35 cellular contexts compared by ENCODE assay signal in the genomic region with DNA sequence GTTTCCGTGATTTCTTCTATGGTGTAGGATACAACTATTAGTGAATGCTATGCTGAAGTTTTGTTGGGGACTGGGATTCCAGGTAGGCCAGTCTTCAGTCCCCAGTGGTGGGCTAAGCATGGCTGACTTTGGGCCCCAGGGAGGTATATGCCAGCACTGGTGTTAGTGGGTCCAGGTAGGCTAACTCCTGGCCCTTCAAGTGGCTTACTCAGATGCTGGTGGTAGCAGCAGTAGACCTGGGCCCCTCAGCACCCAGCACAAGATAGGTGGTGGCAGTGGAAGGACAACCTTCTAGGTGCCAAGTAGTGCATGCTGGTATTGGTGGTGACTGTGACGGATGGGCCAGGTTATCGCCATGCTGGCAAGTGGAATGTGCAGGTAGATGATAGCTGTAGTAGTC.
"Had no signal": no experiment of that assay in that cellular context is flagged by ENCODE, and none has a peak within 500 bp of the region (broad histone marks: within the 10 kb centered on the region; RNA-seq: fewer than 3 reads in every experiment).

No MANE protein-coding gene starts in this region.

- DNase-seq: activated B cell treated with CpG ODN at 0.5 μM for 24 hours; activated CD4-positive, alpha-beta memory T cell treated with anti-CD3 and anti-CD28 coated beads for 36 hours; activated CD4-positive, alpha-beta T cell treated with anti-CD3 and anti-CD28 coated beads for 4 hours; activated CD4-positive, alpha-beta T cell treated with anti-CD3 and anti-CD28 coated beads, Interleukin-2, amount 10 ng/mL, durations not matched to agents 24 days and 14 days; activated CD4-positive, alpha-beta T cell treated with anti-CD3 and anti-CD28 coated beads, Interleukin-2, amount 50 U/mL, for 1 hour; activated CD4-positive, alpha-beta T cell treated with anti-CD3 and anti-CD28 coated beads, Interleukin-2, amount 50 U/mL, for 4 hours; activated CD4-positive, CD25-positive, alpha-beta regulatory T cell treated with anti-CD3 and anti-CD28 coated beads, Interleukin-2, amount 50 U/mL, for 72 hours; activated CD8-positive, alpha-beta memory T cell treated with anti-CD3 and anti-CD28 coated beads, Interleukin-2, amount 50 U/mL, for 4 hours; activated CD8-positive, alpha-beta T cell treated with anti-CD3 and anti-CD28 coated beads for 36 hours; activated effector memory CD4-positive, alpha-beta T cell treated with anti-CD3 and anti-CD28 coated beads, Interleukin-2, amount 50 U/mL, for 16 hours; activated gamma-delta T cell treated with Interleukin-2 at 50 U/mL for 16 hours; activated naive CD4-positive, alpha-beta T cell; activated naive CD4-positive, alpha-beta T cell treated with anti-CD3 and anti-CD28 coated beads for 36 hours; activated naive CD4-positive, alpha-beta T cell treated with anti-CD3 and anti-CD28 coated beads, Interleukin-2, amount 50 U/mL, for 16 hours; activated naive CD8-positive, alpha-beta T cell treated with anti-CD3 and anti-CD28 coated beads for 36 hours; activated T-cell treated with anti-CD3 and anti-CD28 coated beads for 4 hours; activated T-cell treated with anti-CD3 and anti-CD28 coated beads, Interleukin-2, amount 50 U/mL, for 1 hour; activated T-cell treated with anti-CD3 and anti-CD28 coated beads, Interleukin-2, amount 50 U/mL, for 4 hours; activated T-cell treated with anti-CD3 and anti-CD28 coated beads, Interleukin-2, amount 50 U/mL, for 72 hours; adrenal gland; amniotic stem cell; aorta; body of pancreas; brain microvascular endothelial cell; central memory CD4-positive, alpha-beta T cell; T-helper 1 cell; T-helper 2 cell; T-helper 9 cell had no signal

- H3K4me3 ChIP-seq: adrenal gland, body of pancreas, breast epithelium had no signal

- H3K9me3 Mint-ChIP-seq: activated T-cell treated with anti-CD3 and anti-CD28 coated beads, Interleukin-2, amount 50 U/mL, for 4 hours; activated T-helper 17 cell treated with anti-CD3 and anti-CD28 coated beads, Interleukin-2, amount 50 U/mL, for 72 hours had no signal

- H3K4me1 Mint-ChIP-seq: activated B cell treated with CpG ODN at 0.5 μM for 24 hours; activated CD4-positive, alpha-beta T cell treated with anti-CD3 and anti-CD28 coated beads, Interleukin-2, amount 10 ng/mL, durations not matched to agents 24 days and 14 days; activated naive CD8-positive, alpha-beta T cell treated with anti-CD3 and anti-CD28 coated beads for 36 hours; activated T-helper 17 cell treated with anti-CD3 and anti-CD28 coated beads, Interleukin-2, amount 50 U/mL, for 72 hours had no signal

- H3K4me3 Mint-ChIP-seq: activated B cell treated with CpG ODN at 0.5 μM for 24 hours; activated CD4-positive, alpha-beta memory T cell treated with anti-CD3 and anti-CD28 coated beads for 36 hours; activated CD4-positive, alpha-beta T cell treated with anti-CD3 and anti-CD28 coated beads, Interleukin-2, amount 10 ng/mL, durations not matched to agents 24 days and 14 days; activated CD8-positive, alpha-beta T cell treated with anti-CD3 and anti-CD28 coated beads for 36 hours; activated naive CD4-positive, alpha-beta T cell treated with anti-CD3 and anti-CD28 coated beads for 36 hours; activated naive CD8-positive, alpha-beta T cell treated with anti-CD3 and anti-CD28 coated beads for 36 hours; activated T-cell treated with anti-CD3 and anti-CD28 coated beads, Interleukin-2, amount 50 U/mL, for 4 hours; activated T-cell treated with anti-CD3 and anti-CD28 coated beads, Interleukin-2, amount 50 U/mL, for 72 hours; activated T-helper 1 cell treated with anti-CD3 and anti-CD28 coated beads, Interleukin-12 subunit alpha, Interleukin-12 subunit beta, Interleukin-2, Interleukin-4 antibody, amounts not matched to agents 30 ng/mL and 10 ng/mL and 1 ng/mL, durations not matched to agents 14 hours and 24 hours and 36 hours; activated T-helper 17 cell treated with anti-CD3 and anti-CD28 coated beads, Interleukin-2, amount 50 U/mL, for 72 hours; T-helper 1 cell treated with Interleukin-12 subunit alpha and Interleukin-12 subunit beta and Interleukin-4 antibody, amounts not matched to agents 30 μg/mL and 1 μg/mL, for 36 hours; T-helper 2 cell treated with Interferon-gamma antibody and Interleukin-4, amounts not matched to agents 5 μg/mL and 100 μg/mL, for 36 hours had no signal

- H3K27me3 Mint-ChIP-seq: activated B cell treated with CpG ODN at 0.5 μM for 24 hours; activated CD4-positive, alpha-beta memory T cell treated with anti-CD3 and anti-CD28 coated beads for 36 hours; activated CD4-positive, alpha-beta T cell treated with anti-CD3 and anti-CD28 coated beads, Interleukin-2, amount 10 ng/mL, durations not matched to agents 24 days and 14 days; activated CD8-positive, alpha-beta T cell treated with anti-CD3 and anti-CD28 coated beads for 36 hours; activated naive CD8-positive, alpha-beta T cell treated with anti-CD3 and anti-CD28 coated beads for 36 hours; activated T-helper 17 cell treated with anti-CD3 and anti-CD28 coated beads, Interleukin-2, amount 50 U/mL, for 72 hours had no signal

- H3K4me1 ChIP-seq: adrenal gland, body of pancreas, breast epithelium had no signal

- ATAC-seq: activated CD8-positive, alpha-beta T cell treated with anti-CD3 and anti-CD28 coated beads for 36 hours; activated naive CD4-positive, alpha-beta T cell treated with anti-CD3 and anti-CD28 coated beads, Interleukin-2, amount 50 U/mL, for 72 hours; activated T-cell treated with anti-CD3 and anti-CD28 coated beads, Interleukin-2, amount 50 U/mL, for 4 hours; activated T-cell treated with anti-CD3 and anti-CD28 coated beads, Interleukin-2, amount 50 U/mL, for 72 hours; activated T-helper 17 cell treated with anti-CD3 and anti-CD28 coated beads, Interleukin-2, amount 50 U/mL, for 72 hours; body of pancreas had no signal

- H3K9me3 ChIP-seq: adrenal gland, body of pancreas, breast epithelium had no signal

- H3K27me3 ChIP-seq: adrenal gland, body of pancreas, brain microvascular endothelial cell, breast epithelium had no signal

- H3K36me3 ChIP-seq: adrenal gland, brain microvascular endothelial cell, breast epithelium had no signal

- H3K36me3 Mint-ChIP-seq: activated CD4-positive, alpha-beta memory T cell treated with anti-CD3 and anti-CD28 coated beads for 36 hours; activated naive CD4-positive, alpha-beta T cell treated with anti-CD3 and anti-CD28 coated beads, Interleukin-2, amount 50 U/mL, for 72 hours; activated naive CD8-positive, alpha-beta T cell treated with anti-CD3 and anti-CD28 coated beads for 36 hours had no signal

- H3K27ac ChIP-seq: adrenal gland, body of pancreas, brain microvascular endothelial cell, breast epithelium, VCaP had no signal

- H3K27ac Mint-ChIP-seq: activated B cell treated with CpG ODN at 0.5 μM for 24 hours; activated CD4-positive, alpha-beta memory T cell treated with anti-CD3 and anti-CD28 coated beads for 36 hours; activated CD4-positive, alpha-beta T cell treated with anti-CD3 and anti-CD28 coated beads, Interleukin-2, amount 10 ng/mL, durations not matched to agents 24 days and 14 days; activated CD8-positive, alpha-beta T cell treated with anti-CD3 and anti-CD28 coated beads for 36 hours; activated naive CD4-positive, alpha-beta T cell treated with anti-CD3 and anti-CD28 coated beads for 36 hours; activated naive CD4-positive, alpha-beta T cell treated with anti-CD3 and anti-CD28 coated beads, Interleukin-2, amount 50 U/mL, for 72 hours; activated naive CD8-positive, alpha-beta T cell treated with anti-CD3 and anti-CD28 coated beads for 36 hours; activated T-cell treated with anti-CD3 and anti-CD28 coated beads, Interleukin-2, amount 50 U/mL, for 72 hours; activated T-helper 1 cell treated with anti-CD3 and anti-CD28 coated beads, Interleukin-12 subunit alpha, Interleukin-12 subunit beta, Interleukin-2, Interleukin-4 antibody, amounts not matched to agents 30 ng/mL and 10 ng/mL and 1 ng/mL, durations not matched to agents 14 hours and 24 hours and 36 hours; activated T-helper 17 cell treated with anti-CD3 and anti-CD28 coated beads, Interleukin-2, amount 50 U/mL, for 72 hours; T-helper 1 cell treated with Interleukin-12 subunit alpha and Interleukin-12 subunit beta and Interleukin-4 antibody, amounts not matched to agents 30 μg/mL and 1 μg/mL, for 36 hours; T-helper 2 cell treated with Interferon-gamma antibody and Interleukin-4, amounts not matched to agents 5 μg/mL and 100 μg/mL, for 36 hours had no signal
